22 cellular contexts compared by ENCODE assay signal in the genomic region with DNA sequence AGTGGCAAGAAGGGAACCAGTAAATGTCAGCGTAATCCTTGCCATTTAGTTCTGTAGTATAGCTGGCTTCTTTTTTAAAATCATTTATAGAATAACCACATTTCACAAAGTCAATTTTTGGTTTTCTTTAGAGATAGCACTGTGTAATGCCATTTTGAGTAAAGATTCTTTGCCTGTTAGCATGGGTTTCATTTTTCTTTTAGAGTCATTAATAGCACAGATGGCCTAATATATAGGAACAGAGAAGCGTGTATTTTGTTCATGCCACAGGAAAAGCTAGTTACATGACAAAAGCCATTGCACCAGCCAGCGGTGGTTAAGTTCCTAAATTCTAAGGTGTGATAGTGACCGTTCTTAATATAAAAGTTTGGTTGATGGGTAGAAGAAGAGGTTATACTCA.
DNase-seq lines count a peak whose midpoint lies in the region; ATAC-seq and TF ChIP-seq lines count a peak whose summit lies in the region.
"Had no signal": no experiment of that assay in that cellular context is flagged by ENCODE, and none has a peak within 500 bp of the region (broad histone marks: within the 10 kb centered on the region; RNA-seq: fewer than 3 reads in every experiment).

No MANE protein-coding gene starts in this region.

- no peak for DNase-seq in HL-60 (ENCODE audit: low read depth in 1 of 2, low spot score in 1 of 2)
- no peak for DNase-seq in LoVo (ENCODE audit: low spot score)
- no peak for DNase-seq in stimulated activated CD4-positive, alpha-beta T cell treated with anti-CD3 and anti-CD28 coated beads, Interleukin-12 subunit alpha, Interleukin-12 subunit beta, amount 100 ng/mL, for 4 hours
- DNase-seq in DMS53 (lab: John Stamatoyannopoulos, UW): no peak
- DNase-seq in activated gamma-delta T cell (lab: John Stamatoyannopoulos, UW): no peak
- DNase-seq: activated naive CD8-positive, alpha-beta T cell treated with anti-CD3 and anti-CD28 coated beads for 36 hours; CD4-positive, CD25-positive, alpha-beta regulatory T cell; glutamatergic neuron; GOT3; left cardiac atrium; NCI-H146; Peyer's patch; posterior cingulate gyrus; sigmoid colon; stimulated activated naive CD4-positive, alpha-beta T cell treated with Interleukin-2 at 50 U/mL for 16 hours; T1000 had no signal

- no peak for TF ChIP-seq CTCF in HL-60 (IDR thresholded peaks at IDR 0.05; ENCODE audit: insufficient read depth, low read length)

- H3K27ac ChIP-seq in HL-60 (replicated peaks): peak overlapping the region; percentile 50
- H3K27ac ChIP-seq: Peyer's patch, sigmoid colon, SK-N-MC, tibial nerve had no signal

- ATAC-seq in GM18508 (IDR thresholded peaks at IDR 0.05; ENCODE audit: insufficient read depth, unreplicated experiment) (peak; percentile 11), GM19395 (IDR thresholded peaks at IDR 0.05; ENCODE audit: unreplicated experiment) (peak; percentile 50), HG02840 (IDR thresholded peaks at IDR 0.05; ENCODE audit: low FRiP score, unreplicated experiment) (peak; percentile 41)
- ATAC-seq: activated CD4-positive, CD25-positive, alpha-beta regulatory T cell treated with anti-CD3 and anti-CD28 coated beads, Interleukin-2, amount 50 U/mL, for 24 hours; left cardiac atrium had no signal

- no peak overlapping the region for H3K4me3 ChIP-seq in HL-60 (replicated peaks; ENCODE audit: insufficient read depth, low read length)
- H3K4me3 ChIP-seq: Peyer's patch, sigmoid colon, SK-N-MC, tibial nerve had no signal

- H3K27me3 ChIP-seq in HL-60 (ENCODE audit: insufficient read depth, poor library complexity, severe bottlenecking): no peaks in the 10 kb centered on the region
- H3K27me3 ChIP-seq: Peyer's patch, sigmoid colon, tibial nerve had no signal
